Comparison of ENCODE assay signal across 1 cellular context in the genomic region with DNA sequence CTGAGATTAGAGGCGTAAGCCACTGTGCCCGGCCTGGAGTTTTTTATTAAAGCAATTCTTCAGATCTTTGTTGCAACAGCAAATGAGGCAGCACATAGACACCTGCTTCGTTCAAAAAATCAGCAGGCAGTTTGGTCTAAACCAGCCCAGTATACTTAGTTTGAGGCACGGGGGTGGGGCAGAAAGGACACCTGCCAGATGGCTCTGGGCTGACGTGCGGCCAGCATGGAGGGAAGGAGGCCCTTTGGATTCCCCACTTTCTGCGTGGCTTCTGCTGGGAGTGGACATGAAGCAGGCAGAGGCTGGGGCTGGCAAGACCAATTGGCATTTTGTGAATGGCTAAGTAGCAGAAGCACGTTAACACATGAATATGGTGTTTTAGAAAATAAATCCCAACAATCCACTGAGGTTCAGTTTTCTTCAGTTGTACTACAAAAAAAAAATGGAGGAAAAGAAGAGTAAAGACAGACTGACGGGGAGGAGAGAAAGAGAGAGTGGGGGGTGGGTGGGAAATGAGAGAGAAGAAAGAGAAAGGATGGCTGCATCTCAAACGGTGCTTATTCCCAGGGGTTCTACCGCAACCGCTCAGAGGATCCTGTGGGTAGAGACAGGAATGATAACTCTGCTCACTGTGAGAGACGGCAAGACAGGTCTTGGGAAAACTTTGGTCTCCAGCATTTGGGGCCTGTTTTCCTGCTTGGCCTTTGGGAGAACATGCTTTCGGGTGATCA.
TF ChIP-seq lines count a peak whose summit lies in the region.

No MANE protein-coding gene starts in this region.

TF ChIP-seq in HCT116, 20 proteins besides CTCF, POLR2A, EP300 and RAD21:
- TF ChIP-seq SIN3A (IDR thresholded peaks at IDR 0.05; ENCODE audit: low read depth), result no peak
- TF ChIP-seq ZFX (IDR thresholded peaks at IDR 0.05), result no peak
- no peak for TF ChIP-seq SRF (IDR thresholded peaks at IDR 0.05; ENCODE audit: low read depth)
